15 cellular contexts compared by ENCODE assay signal in genomic region chr1:235739631-235740030, GRCh38.
"Had no signal": no experiment of that assay in that cellular context is flagged by ENCODE, and none has a peak within 500 bp of the region (broad histone marks: within the 10 kb centered on the region; RNA-seq: fewer than 3 reads in every experiment).

No MANE protein-coding gene starts in this region.

- H3K27me3 ChIP-seq: body of pancreas had no signal

- H3K9me3 ChIP-seq: body of pancreas had no signal

- ATAC-seq: activated naive CD4-positive, alpha-beta T cell treated with anti-CD3 and anti-CD28 coated beads, Interleukin-2, amount 50 U/mL, for 72 hours; activated T-cell treated with anti-CD3 and anti-CD28 coated beads, Interleukin-2, amount 50 U/mL, for 72 hours; natural killer cell treated with Interleukin-12 subunit alpha and Interleukin-12 subunit beta and Interleukin-15 and Interleukin-18, amount 100 ng/mL, for 72 hours; stimulated activated naive B cell treated with anti-CD40 and anti-IgM and Interleukin-4, amounts not matched to agents 10 μg/mL and 1 μg/mL and 100 μg/mL, for 72 hours had no signal

- H3K4me3 ChIP-seq: body of pancreas had no signal

- H3K27ac ChIP-seq: body of pancreas had no signal

- H3K4me1 ChIP-seq: body of pancreas had no signal

- DNase-seq: activated CD4-positive, alpha-beta T cell treated with anti-CD3 and anti-CD28 coated beads, Interleukin-2, amount 10 ng/mL, durations not matched to agents 7 days and 5 days; activated CD4-positive, CD25-positive, alpha-beta regulatory T cell; activated CD8-positive, alpha-beta memory T cell treated with anti-CD3 and anti-CD28 coated beads, Interleukin-2, amount 50 U/mL, for 48 hours; activated gamma-delta T cell; activated T-cell treated with anti-CD3 and anti-CD28 coated beads, Interleukin-2, amount 50 U/mL, for 72 hours; amniotic stem cell; effector CD8-positive, alpha-beta T cell; hippocampal formation; nucleus accumbens; stimulated activated CD4-positive, alpha-beta T cell treated with anti-CD3 and anti-CD28 coated beads, Interleukin-2, amount 100 ng/mL, for 48 hours; stimulated activated naive B cell treated with anti-CD40 and anti-IgM and Interleukin-4, amounts not matched to agents 10 μg/mL and 1 μg/mL and 100 μg/mL, for 72 hours; trophoblast cell had no signal
